12 cellular contexts compared by ENCODE assay signal in genomic region chr3:122255757-122256439, GRCh38.
DNase-seq lines count a peak whose midpoint lies in the region; ATAC-seq and TF ChIP-seq lines count a peak whose summit lies in the region.
"Had no signal": no experiment of that assay in that cellular context is flagged by ENCODE, and none has a peak within 500 bp of the region (broad histone marks: within the 10 kb centered on the region; RNA-seq: fewer than 3 reads in every experiment).

No MANE protein-coding gene starts in this region.

- H3K9ac ChIP-seq in smooth muscle cell (ENCODE audit: low read depth), result no peak overlapping the region

- WGBS in smooth muscle cell (ENCODE audit: low lambda C conversion rate), result 51% methylated on average over 1 of the region's 1 CpG

- no peak overlapping the region for H3K4me3 ChIP-seq in smooth muscle cell
- no peak overlapping the region for H3K4me3 ChIP-seq in osteoblast (ENCODE audit: insufficient read depth, low read length)
- H3K4me3 ChIP-seq: vagina had no signal

- H4K20me1 ChIP-seq in smooth muscle cell (ENCODE audit: low read depth), result no peaks in the 10 kb centered on the region
- no peaks in the 10 kb centered on the region for H4K20me1 ChIP-seq in osteoblast (ENCODE audit: insufficient read depth, low read length)

- H3K9me3 ChIP-seq in smooth muscle cell (replicated peaks; ENCODE audit: low read depth) (no peaks in the 10 kb centered on the region), osteoblast (ENCODE audit: low read depth, low read length) (no peaks in the 10 kb centered on the region)
- H3K9me3 ChIP-seq: vagina had no signal

- H3K4me1 ChIP-seq in smooth muscle cell (ENCODE audit: low read depth) (no peaks in the 10 kb centered on the region), osteoblast (ENCODE audit: insufficient read depth, low read length) (no peaks in the 10 kb centered on the region)
- H3K4me1 ChIP-seq: vagina had no signal

- ATAC-seq in GM18511 (IDR thresholded peaks at IDR 0.05; ENCODE audit: unreplicated experiment), result peak; percentile 82
- peak; percentile 50 for ATAC-seq in GM21367 (IDR thresholded peaks at IDR 0.05; ENCODE audit: unreplicated experiment)
- peak; percentile 68 for ATAC-seq in HG03342 (IDR thresholded peaks at IDR 0.05; ENCODE audit: unreplicated experiment)
- ATAC-seq in left lobe of liver, result peak; percentile 65
- ATAC-seq in GM19397 (IDR thresholded peaks at IDR 0.05; ENCODE audit: unreplicated experiment), result no peak
- no peak for ATAC-seq in HG03025 (IDR thresholded peaks at IDR 0.05; ENCODE audit: low FRiP score, unreplicated experiment)

- H3K36me3 ChIP-seq in smooth muscle cell (ENCODE audit: low read depth) (no peaks in the 10 kb centered on the region), osteoblast (ENCODE audit: insufficient read depth, low read length) (no peaks in the 10 kb centered on the region)
- H3K36me3 ChIP-seq: vagina had no signal

- no peak for DNase-seq in left lobe of liver (ENCODE audit: low spot score)
- no peak for DNase-seq in smooth muscle cell (lab: John Stamatoyannopoulos, UW; ENCODE audit: unreplicated experiment)
- DNase-seq in osteoblast (ENCODE audit: insufficient read length, low spot score, missing footprints), result no peak
- DNase-seq: activated B cell treated with CpG ODN at 0.5 μM for 24 hours; NCI-H510A treated with DMSO at 0.1 percent for 48 hours; stimulated activated CD4-positive, alpha-beta T cell treated with anti-CD3 and anti-CD28 coated beads, Interleukin-1b, Interleukin-23, amount 100 ng/mL, for 48 hours had no signal

- no peak overlapping the region for H2AFZ ChIP-seq in smooth muscle cell (ENCODE audit: low read depth)
- H2AFZ ChIP-seq in osteoblast (ENCODE audit: low read length), result no peak overlapping the region

- TF ChIP-seq CTCF in smooth muscle cell (IDR thresholded peaks at IDR 0.05; ENCODE audit: borderline replicate concordance, insufficient read depth, poor library complexity, severe bottlenecking) (no peak), osteoblast (IDR thresholded peaks at IDR 0.05; ENCODE audit: extremely low read depth, low read depth, low read length) (no peak)

- no peaks in the 10 kb centered on the region for H3F3A ChIP-seq in smooth muscle cell (ENCODE audit: low read depth)

- no peak overlapping the region for H3K27ac ChIP-seq in smooth muscle cell (ENCODE audit: low read depth)
- no peak overlapping the region for H3K27ac ChIP-seq in osteoblast (ENCODE audit: low read depth, low read length)
- H3K27ac ChIP-seq: vagina had no signal

- H3K4me2 ChIP-seq in smooth muscle cell (no peak overlapping the region), osteoblast (ENCODE audit: insufficient read depth, low read length) (no peak overlapping the region)

- no peaks in the 10 kb centered on the region for H3K79me2 ChIP-seq in smooth muscle cell (ENCODE audit: low read depth)
- no peaks in the 10 kb centered on the region for H3K79me2 ChIP-seq in osteoblast (ENCODE audit: insufficient read depth, low read length)

- H3K27me3 ChIP-seq in smooth muscle cell (ENCODE audit: low read depth) (no peaks in the 10 kb centered on the region), osteoblast (ENCODE audit: insufficient read depth, low read length) (peaks cover 10% of the 10 kb centered on the region)
- H3K27me3 ChIP-seq: vagina had no signal

Comparison
In these comparisons a context has a peak if more than half of its experiments do, and no peak if none do; other contexts are left out.
1. ATAC-seq: peak in GM18511 (single experiment), GM21367 (single experiment), HG03342 (single experiment) and left lobe of liver (single experiment); none in GM19397 (single experiment) and HG03025 (single experiment).